22 cellular contexts compared by ENCODE assay signal in the genomic region with DNA sequence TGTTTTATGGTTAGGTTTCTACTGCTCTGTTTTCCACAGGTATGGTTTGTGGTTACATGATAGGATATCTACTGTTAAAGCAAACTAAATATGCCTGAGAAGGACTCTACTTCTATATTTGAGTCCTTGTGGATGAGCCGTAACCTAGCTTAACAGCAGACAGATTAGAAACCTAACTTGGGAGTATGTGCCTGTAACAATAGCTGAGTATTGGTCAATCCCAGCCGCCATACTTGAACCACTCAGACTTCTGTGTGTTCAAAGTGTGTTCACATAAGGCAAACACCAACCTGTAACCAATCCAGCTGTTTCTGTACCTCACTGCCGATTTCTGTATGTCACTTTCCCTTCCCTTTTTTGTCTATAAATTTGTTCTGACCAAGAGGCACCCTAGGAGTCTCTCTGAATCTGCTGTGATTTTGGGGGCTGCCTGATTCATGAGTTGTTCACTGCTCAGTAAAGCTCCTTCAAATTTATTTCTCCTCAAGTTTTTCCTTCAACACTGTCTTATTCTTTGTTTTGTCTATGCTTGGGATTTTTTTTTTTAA. TPM values are rescaled to one million over a fixed set of nuclear protein-coding genes. Genes with fewer than 3 reads are reported as not detected.
DNase-seq lines count a peak whose midpoint lies in the region; ATAC-seq, FAIRE-seq and TF ChIP-seq lines count a peak whose summit lies in the region.
"Had no signal": no experiment of that assay in that cellular context is flagged by ENCODE, and none has a peak within 500 bp of the region (broad histone marks: within the 10 kb centered on the region; RNA-seq: fewer than 3 reads in every experiment).

No MANE protein-coding gene starts in this region.

- H3K79me2 ChIP-seq in DOHH2 (ENCODE audit: control insufficient read depth, low read length) = peaks cover 100% of the 10 kb centered on the region
- H3K79me2 ChIP-seq in Karpas-422 (ENCODE audit: low read length) = peaks cover 100% of the 10 kb centered on the region
- peaks cover 79% of the 10 kb centered on the region for H3K79me2 ChIP-seq in osteoblast (ENCODE audit: insufficient read depth, low read length)

- DNase-seq in Karpas-422 = peak; percentile 57
- DNase-seq in central memory CD8-positive, alpha-beta T cell (ENCODE audit: low spot score in 2 of 2) = no peak
- DNase-seq in osteoblast (ENCODE audit: insufficient read length, low spot score, missing footprints) = no peak
- no peak for DNase-seq in stimulated activated naive CD4-positive, alpha-beta T cell (lab: John Stamatoyannopoulos, UW)
- DNase-seq in D721Med (ENCODE audit: insufficient read length, low spot score) = no peak
- DNase-seq in NCI-H1436 (lab: John Stamatoyannopoulos, UW) = no peak
- DNase-seq: activated CD4-positive, alpha-beta T cell treated with anti-CD3 and anti-CD28 coated beads, Interleukin-2, amount 50 U/mL, for 1 hour; activated CD8-positive, alpha-beta memory T cell treated with anti-CD3 and anti-CD28 coated beads, Interleukin-2, amount 50 U/mL, for 4 hours; GDM1; HCEC 1CT; heart right ventricle; left colon; mesendoderm; naive thymus-derived CD8-positive, alpha-beta T cell; NCI-H1417 treated with DMSO at 0.1 percent for 48 hours; NCI-H524; RPMI8226 had no signal

- H2AFZ ChIP-seq in Karpas-422 (ENCODE audit: low read length) (no peak overlapping the region), osteoblast (ENCODE audit: low read length) (no peak overlapping the region)

- H3K9me3 ChIP-seq in DOHH2 (ENCODE audit: control insufficient read depth, insufficient read depth, low read length) (no peaks in the 10 kb centered on the region), Karpas-422 (ENCODE audit: low read length) (no peaks in the 10 kb centered on the region), osteoblast (ENCODE audit: low read depth, low read length) (no peaks in the 10 kb centered on the region)
- H3K9me3 ChIP-seq: heart right ventricle had no signal

- ATAC-seq in GM21390 (IDR thresholded peaks at IDR 0.05; ENCODE audit: unreplicated experiment) = peak; percentile 40
- no peak for ATAC-seq in central memory CD8-positive, alpha-beta T cell (replicated peaks; ENCODE audit: extremely low read depth, poor library complexity, severe bottlenecking)
- ATAC-seq: heart right ventricle; left colon; naive thymus-derived CD8-positive, alpha-beta T cell; right cardiac atrium had no signal

- H3K36me3 Mint-ChIP-seq in central memory CD8-positive, alpha-beta T cell (ENCODE audit: insufficient read depth) = peaks cover 5% of the 10 kb centered on the region

- no peak overlapping the region for H3K9ac ChIP-seq in Karpas-422 (ENCODE audit: low read length)

- H3K27me3 ChIP-seq in DOHH2 (ENCODE audit: control insufficient read depth, low read length) (no peaks in the 10 kb centered on the region), Karpas-422 (ENCODE audit: low read length) (no peaks in the 10 kb centered on the region), osteoblast (ENCODE audit: insufficient read depth, low read length) (no peaks in the 10 kb centered on the region)
- H3K27me3 ChIP-seq: heart right ventricle had no signal

- H3K36me3 ChIP-seq in DOHH2 (ENCODE audit: control insufficient read depth, low read length) = peaks cover 80% of the 10 kb centered on the region
- peaks cover 1% of the 10 kb centered on the region; the same call in 1 of the 2 replicates for H3K36me3 ChIP-seq in Karpas-422 (ENCODE audit: insufficient read depth, low read length)
- no peaks in the 10 kb centered on the region for H3K36me3 ChIP-seq in osteoblast (ENCODE audit: insufficient read depth, low read length)

- H4K20me1 ChIP-seq in DOHH2 (ENCODE audit: control insufficient read depth, insufficient read depth, low read depth, low read length) = peaks cover 4% of the 10 kb centered on the region; the same call in 1 of the 2 replicates
- H4K20me1 ChIP-seq in Karpas-422 (ENCODE audit: insufficient read depth, low read depth, low read length) = peaks cover 4% of the 10 kb centered on the region; the same call in 1 of the 2 replicates
- H4K20me1 ChIP-seq in osteoblast (ENCODE audit: insufficient read depth, low read length) = peaks cover 35% of the 10 kb centered on the region

- H3K9me3 Mint-ChIP-seq in central memory CD8-positive, alpha-beta T cell = no peaks in the 10 kb centered on the region
- H3K9me3 Mint-ChIP-seq: naive thymus-derived CD8-positive, alpha-beta T cell had no signal

- H3K9me2 ChIP-seq in DOHH2 (replicated peaks; ENCODE audit: control insufficient read depth, low read length) = no peaks in the 10 kb centered on the region
- no peaks in the 10 kb centered on the region for H3K9me2 ChIP-seq in Karpas-422 (replicated peaks; ENCODE audit: insufficient read depth, low read length)

- H3F3A ChIP-seq in DOHH2 (ENCODE audit: control insufficient read depth, insufficient read depth) = peaks cover 12% of the 10 kb centered on the region

- H3K4me3 Mint-ChIP-seq in central memory CD8-positive, alpha-beta T cell = no peak overlapping the region

- TF ChIP-seq CTCF in DOHH2 (IDR thresholded peaks at IDR 0.05; ENCODE audit: low read depth, low read length, poor library complexity, severe bottlenecking) (no peak), osteoblast (IDR thresholded peaks at IDR 0.05; ENCODE audit: extremely low read depth, low read depth, low read length) (no peak), D721Med (IDR thresholded peaks at IDR 0.05; ENCODE audit: insufficient read depth, missing control alignments) (no peak)

- H3K4me3 ChIP-seq in DOHH2 (ENCODE audit: low read length) (peak overlapping the region; percentile 34), Karpas-422 (ENCODE audit: low read length) (no peak overlapping the region), osteoblast (ENCODE audit: insufficient read depth, low read length) (no peak overlapping the region)
- H3K4me3 ChIP-seq: heart right ventricle, SK-N-MC had no signal

- no peak for FAIRE-seq in D721Med (lab: Jason Lieb, UNC)

- H3K27me3 Mint-ChIP-seq in central memory CD8-positive, alpha-beta T cell = no peaks in the 10 kb centered on the region
- H3K27me3 Mint-ChIP-seq: naive thymus-derived CD8-positive, alpha-beta T cell had no signal

- peak overlapping the region; percentile 74 for H3K4me2 ChIP-seq in DOHH2 (ENCODE audit: low read length)
- H3K4me2 ChIP-seq in Karpas-422 (ENCODE audit: low read depth, low read length, poor library complexity, severe bottlenecking) = no peak overlapping the region
- H3K4me2 ChIP-seq in osteoblast (ENCODE audit: insufficient read depth, low read length) = no peak overlapping the region

- peaks cover 46% of the 10 kb centered on the region for H3K4me1 Mint-ChIP-seq in central memory CD8-positive, alpha-beta T cell

- H3K27ac ChIP-seq in DOHH2 (ENCODE audit: low read depth, low read length) (peak overlapping the region; percentile 95), Karpas-422 (ENCODE audit: low read length) (peak overlapping the region; percentile 24; the same call in 1 of the 2 replicates), osteoblast (ENCODE audit: low read depth, low read length) (no peak overlapping the region)
- H3K27ac ChIP-seq: epithelial cell of prostate, heart right ventricle, SK-N-MC had no signal

- H3K27ac Mint-ChIP-seq in central memory CD8-positive, alpha-beta T cell (ENCODE audit: low read depth) = peak overlapping the region; percentile 20

- H3K4me1 ChIP-seq in DOHH2 (ENCODE audit: control insufficient read depth, low read length) (peaks cover 99% of the 10 kb centered on the region), Karpas-422 (ENCODE audit: low read length) (peaks cover 35% of the 10 kb centered on the region), osteoblast (ENCODE audit: insufficient read depth, low read length) (no peaks in the 10 kb centered on the region)

RNA-seq across cellular contexts. Expression of a gene that starts 37.1 kb away (rescaled TPM):
- 74.7 and 86.3 TPM in 2 replicates for total RNA-seq in Karpas-422 (2014; rRNA removed; shearing (Covaris generic); ENCODE audit: low replicate concordance)
- total RNA-seq in osteoblast = 75.7 and 76.7 TPM in 2 replicates
